ENCODE assay signal across 26 cellular contexts in the genomic region with DNA sequence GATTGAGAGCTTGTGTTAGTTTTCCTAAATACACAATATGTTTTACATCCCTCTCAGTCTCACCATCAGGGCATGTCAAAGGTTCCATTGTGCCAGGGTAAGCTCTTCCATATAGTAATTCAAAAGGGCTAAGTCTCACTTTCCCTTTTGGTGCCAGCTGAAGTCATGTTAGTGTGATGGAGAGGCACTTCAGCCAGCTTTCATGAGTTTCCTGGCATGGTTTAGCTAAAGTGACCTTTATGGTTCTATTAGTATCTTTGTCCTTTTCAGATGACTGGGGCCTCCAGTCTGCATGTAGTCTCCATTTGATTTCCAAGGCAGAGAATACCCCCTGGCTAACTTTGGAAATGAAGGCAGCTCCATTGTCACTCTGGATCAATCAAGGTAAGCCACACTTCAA. TPM values are rescaled to one million over a fixed set of nuclear protein-coding genes. Genes with fewer than 3 reads are reported as not detected.
"Had no signal": no experiment of that assay in that cellular context is flagged by ENCODE, and none has a peak within 500 bp of the region (broad histone marks: within the 10 kb centered on the region; RNA-seq: fewer than 3 reads in every experiment).

No MANE protein-coding gene starts in this region.

- H3K27ac ChIP-seq: gastrocnemius medialis, psoas muscle, testis, tibial nerve, upper lobe of right lung, vagina had no signal

- H3K36me3 ChIP-seq: gastrocnemius medialis, upper lobe of right lung had no signal

- FAIRE-seq: endometrium, keratinocyte had no signal

- H3K4me1 ChIP-seq: gastrocnemius medialis, psoas muscle, testis, tibial nerve, upper lobe of right lung, vagina had no signal

- H3K27me3 ChIP-seq: gastrocnemius medialis, testis, tibial nerve, upper lobe of right lung, vagina had no signal

- DNase-seq: effector memory CD4-positive, alpha-beta T cell; gastrocnemius medialis; immature natural killer cell; naive thymus-derived CD4-positive, alpha-beta T cell; nephron progenitor cell; psoas muscle; retina; stimulated activated CD4-positive, alpha-beta T cell treated with anti-CD3 and anti-CD28 coated beads, Interleukin-2, amount 100 ng/mL, for 24 hours; stimulated activated CD4-positive, alpha-beta T cell treated with anti-CD3 and anti-CD28 coated beads, Interleukin-4, amount 100 ng/mL, for 4 hours; stimulated activated naive B cell treated with anti-CD40 and anti-IgM and Interleukin-4, amounts not matched to agents 10 μg/mL and 1 μg/mL and 100 μg/mL, for 72 hours; stimulated activated naive CD8-positive, alpha-beta T cell treated with anti-CD3 and anti-CD28 coated beads, Interleukin-15, amount 100 ng/mL, for 72 hours; testis; upper lobe of right lung had no signal

- H3K9me3 ChIP-seq: gastrocnemius medialis, psoas muscle, testis, tibial nerve, upper lobe of right lung, vagina had no signal

- ATAC-seq: esophagus mucosa; gastrocnemius medialis; naive thymus-derived CD4-positive, alpha-beta T cell; psoas muscle; sciatic nerve; stimulated activated naive B cell treated with anti-CD40 and anti-IgM and Interleukin-4, amounts not matched to agents 10 μg/mL and 1 μg/mL and 100 μg/mL, for 72 hours; upper lobe of right lung had no signal

- H3K4me3 ChIP-seq: gastrocnemius medialis, psoas muscle, testis, tibial nerve, upper lobe of right lung, vagina had no signal

RNA-seq across cellular contexts. Expression of a gene that starts 27.2 kb away (rescaled TPM):
- total RNA-seq: esophagus mucosa; fibroblast of lung; lung microvascular endothelial cell; mesenteric fat pad; mononuclear cell; naive thymus-derived CD4-positive, alpha-beta T cell; osteoblast; psoas muscle; sciatic nerve; skeletal muscle tissue; subcutaneous adipose tissue; testis; tibial nerve; upper lobe of right lung; vagina had no signal
- polyA plus RNA-seq: fibroblast of lung; immature natural killer cell; keratinocyte; naive thymus-derived CD4-positive, alpha-beta T cell; psoas muscle had no signal
